In genomic region chr10:87104727-87105126, GRCh38 we compare ENCODE assay signal across 5 cellular contexts. TPM values are rescaled to one million over a fixed set of nuclear protein-coding genes. Genes with fewer than 3 reads are reported as not detected.
DNase-seq lines count a peak whose midpoint lies in the region; ATAC-seq, FAIRE-seq and TF ChIP-seq lines count a peak whose summit lies in the region.
"Not testable (repeated sequence)": the region's sequence is repeated elsewhere in the genome, so short reads cannot be mapped to it uniquely, and the experiment has no call there.

No MANE protein-coding gene starts in this region.

- not testable (repeated sequence) for FAIRE-seq in small intestine (lab: Jason Lieb, UNC)

- H3K4me1 Mint-ChIP-seq in Caco-2 (ENCODE audit: low read depth, unreplicated experiment) (peaks cover 22% of the 10 kb centered on the region), T-helper 17 cell (peaks cover 24% of the 10 kb centered on the region)
- not testable (repeated sequence) for H3K4me1 Mint-ChIP-seq in MCF 10A (ENCODE audit: insufficient read depth, unreplicated experiment)

- not testable (repeated sequence) for H3K9me3 ChIP-seq in Caco-2; T-helper 17 cell (ENCODE audit: control insufficient read depth, low read length, poor library complexity, severe bottlenecking); small intestine (ENCODE audit: control insufficient read depth, low read depth)

- H3K27me3 ChIP-seq in Caco-2 (replicated peaks; ENCODE audit: control insufficient read depth, insufficient read depth, low read length); small intestine (ENCODE audit: control insufficient read depth in 2 of 2, insufficient read depth in 2 of 2, low read length in 2 of 2): not testable (repeated sequence)

- not testable (repeated sequence) for BruUV-seq in Caco-2 (replicated peaks; lab: Mats Ljungman, UMichigan); MCF 10A (replicated peaks; lab: Mats Ljungman, UMichigan)

- H3K9me3 Mint-ChIP-seq in Caco-2 (ENCODE audit: unreplicated experiment); MCF 10A (ENCODE audit: unreplicated experiment): not testable (repeated sequence)

- CTCF ChIA-PET in Caco-2 (lab: Charles Lee) (interaction anchor here (1.4 kb wide), 1 partner anchor 9 kb away, joined by 4 read pairs; no protein-coding TSS in a partner anchor), MCF 10A (lab: Yijun Ruan, JAX) (interaction anchor here (0.7 kb wide), 1 partner anchor 159 kb away, joined by 3 read pairs; no protein-coding TSS in a partner anchor)

- H3K36me3 ChIP-seq in Caco-2 (ENCODE audit: control insufficient read depth, insufficient read depth, low read length); small intestine (ENCODE audit: control insufficient read depth in 2 of 2, insufficient read depth in 2 of 2, low read length in 2 of 2): not testable (repeated sequence)

- not testable (repeated sequence) for DNase-seq in Caco-2; T-helper 17 cell; MCF 10A (ENCODE audit: unreplicated experiment); left colon
- peak; percentile 49 for DNase-seq in small intestine

- peaks cover 29% of the 10 kb centered on the region for H3K4me1 ChIP-seq in Caco-2
- not testable (repeated sequence) for H3K4me1 ChIP-seq in small intestine (ENCODE audit: control insufficient read depth in 2 of 2, insufficient read depth in 1 of 2, low read depth in 1 of 2, low read length in 1 of 2)

- intact Hi-C loops in Caco-2 (cut with micrococcal nuclease; ENCODE audit: unreplicated experiment); MCF 10A (cut with micrococcal nuclease); left colon (cut with DNase I, micrococcal nuclease): not testable (repeated sequence)

- H3K4me3 ChIP-seq in Caco-2 (ENCODE audit: low read depth, low read length); small intestine (ENCODE audit: low read depth in 1 of 2, low read length in 2 of 2): not testable (repeated sequence)

- H3K36me3 Mint-ChIP-seq in Caco-2 (ENCODE audit: insufficient read depth, unreplicated experiment) (peaks cover 88% of the 10 kb centered on the region), MCF 10A (ENCODE audit: insufficient read depth, unreplicated experiment) (peaks cover 85% of the 10 kb centered on the region)
- not testable (repeated sequence) for H3K36me3 Mint-ChIP-seq in T-helper 17 cell (ENCODE audit: low read depth)

- ATAC-seq in T-helper 17 cell = not testable (repeated sequence)
- ATAC-seq in left colon = peak; percentile 77

- H3K27me3 Mint-ChIP-seq in Caco-2 (ENCODE audit: insufficient read depth, unreplicated experiment); T-helper 17 cell; MCF 10A (ENCODE audit: insufficient read depth, unreplicated experiment): not testable (repeated sequence)

- 79 to 90% (median 85%) methylated on average over 8 of the region's 8 CpGs for WGBS in small intestine, 3 donors

- not testable (repeated sequence) for TF ChIP-seq CTCF in Caco-2 (IDR thresholded peaks at IDR 0.05; ENCODE audit: insufficient read depth in 1 of 2, low read depth in 1 of 2, low read length in 1 of 2, severe bottlenecking in 1 of 2, unreplicated experiment in 1 of 2); MCF 10A (IDR thresholded peaks at IDR 0.05; ENCODE audit: unreplicated experiment)

- H3K27ac ChIP-seq in small intestine (ENCODE audit: low read depth in 1 of 2, low read length in 1 of 2) = not testable (repeated sequence)

- H3K27ac Mint-ChIP-seq in Caco-2 (ENCODE audit: unreplicated experiment) (peak overlapping the region; percentile 75), T-helper 17 cell (peak overlapping the region; percentile 16), MCF 10A (ENCODE audit: low read depth, unreplicated experiment) (peak overlapping the region; percentile 16)

- H3K4me3 Mint-ChIP-seq in Caco-2 (ENCODE audit: unreplicated experiment) = peak overlapping the region; percentile 39
- H3K4me3 Mint-ChIP-seq in T-helper 17 cell; MCF 10A (ENCODE audit: unreplicated experiment): not testable (repeated sequence)

- POLR2A ChIA-PET in Caco-2 (lab: Charles Lee) = interaction anchor here (1.3 kb wide), 1 partner anchor 9 kb away, joined by 6 read pairs; the partner anchor contains the start of gene SHLD2
- POLR2A ChIA-PET in MCF 10A (lab: Yijun Ruan, JAX) = not testable (repeated sequence)

RNA-seq across cellular contexts. Expression of gene SHLD2, which starts 9.7 kb away (rescaled TPM):
- 49.3 and 51.0 TPM in 2 replicates for total RNA-seq in Caco-2 (2022)
- 10 to 100 TPM; 28.9 to 31.3 TPM for total RNA-seq in T-helper 17 cell
- 28.1 and 31.8 TPM in 2 replicates for total RNA-seq in MCF 10A (2022)
- total RNA-seq in left colon = 10 to 100 TPM; 31.3 to 33.0 TPM
- 10 to 100 TPM; 19.6 to 30.4 (median 24.0) TPM for polyA plus RNA-seq in small intestine

RNA-seq across cellular contexts. Expression of gene GLUD1, which starts 10.1 kb away (rescaled TPM):
- total RNA-seq in Caco-2 (2022) = 767 and 787 TPM in 2 replicates
- total RNA-seq in T-helper 17 cell = 100 to 1,000 TPM; 107 TPM
- total RNA-seq in MCF 10A (2022) = 171 and 275 TPM in 2 replicates
- total RNA-seq in left colon = 100 to 1,000 TPM; 128 to 185 TPM
- polyA plus RNA-seq in small intestine = 100 to 1,000 TPM in 1 of 3 donors, 10 to 100 TPM in 2; 79.0 to 119 (median 84.0) TPM

Comparison
In these comparisons a context has a peak if more than half of its experiments do, and no peak if none do; other contexts are left out.
1. H3K27ac Mint-ChIP-seq: peak in every context shown above with its lines; median percentile 75 in Caco-2; 16 in T-helper 17 cell; 16 in MCF 10A.